Comparison of ENCODE assay signal across 28 cellular contexts in the genomic region with DNA sequence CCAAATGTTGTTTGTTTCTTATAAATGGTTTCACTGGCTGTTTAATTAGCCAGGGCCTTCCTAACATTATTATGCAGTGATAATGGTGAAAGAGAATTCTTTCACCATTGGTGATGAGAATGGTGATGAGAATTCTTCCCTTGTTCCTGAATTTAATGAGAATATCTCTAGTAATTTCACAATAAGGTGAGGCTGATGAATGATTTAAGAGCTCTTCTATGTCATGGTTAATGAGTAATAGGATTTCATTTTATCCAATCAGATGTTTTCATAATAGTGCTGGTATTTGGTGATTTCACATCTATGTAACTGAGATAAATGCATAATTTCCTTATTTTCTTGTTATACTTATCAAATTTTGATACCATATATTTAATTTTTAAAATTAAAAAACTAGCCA.
"Had no signal": no experiment of that assay in that cellular context is flagged by ENCODE, and none has a peak within 500 bp of the region (broad histone marks: within the 10 kb centered on the region; RNA-seq: fewer than 3 reads in every experiment).

No MANE protein-coding gene starts in this region.

- H3K27me3 Mint-ChIP-seq: progenitor cell of endocrine pancreas; stimulated activated naive B cell treated with anti-CD40 and anti-IgM and Interleukin-4, amounts not matched to agents 10 μg/mL and 1 μg/mL and 100 μg/mL, for 72 hours; stimulated activated naive CD8-positive, alpha-beta T cell treated with anti-CD3 and anti-CD28 coated beads, Interleukin-15, Interleukin-2, amounts not matched to agents 100 ng/mL and 50 ng/mL, for 24 hours had no signal

- H3K4me3 Mint-ChIP-seq: nephron; neural progenitor cell; stimulated activated effector memory CD8-positive, alpha-beta T cell treated with anti-CD3 and anti-CD28 coated beads, Interleukin-12 subunit alpha, Interleukin-12 subunit beta, amount 100 ng/mL, for 72 hours; stimulated activated naive B cell treated with anti-CD40 and anti-IgM and Interleukin-4, amounts not matched to agents 10 μg/mL and 1 μg/mL and 100 μg/mL, for 72 hours; stimulated activated naive CD8-positive, alpha-beta T cell treated with anti-CD3 and anti-CD28 coated beads, Interleukin-15, Interleukin-2, amounts not matched to agents 100 ng/mL and 50 ng/mL, for 24 hours had no signal

- H3K27ac Mint-ChIP-seq: nephron; neural progenitor cell; progenitor cell of endocrine pancreas; stimulated activated effector memory CD8-positive, alpha-beta T cell treated with anti-CD3 and anti-CD28 coated beads, Interleukin-12 subunit alpha, Interleukin-12 subunit beta, amount 100 ng/mL, for 72 hours; stimulated activated naive B cell treated with anti-CD40 and anti-IgM and Interleukin-4, amounts not matched to agents 10 μg/mL and 1 μg/mL and 100 μg/mL, for 72 hours; stimulated activated naive CD8-positive, alpha-beta T cell treated with anti-CD3 and anti-CD28 coated beads, Interleukin-15, Interleukin-2, amounts not matched to agents 100 ng/mL and 50 ng/mL, for 24 hours had no signal

- H3K4me1 Mint-ChIP-seq: neural progenitor cell; stimulated activated effector memory CD8-positive, alpha-beta T cell treated with anti-CD3 and anti-CD28 coated beads, Interleukin-12 subunit alpha, Interleukin-12 subunit beta, amount 100 ng/mL, for 72 hours; stimulated activated naive B cell treated with anti-CD40 and anti-IgM and Interleukin-4, amounts not matched to agents 10 μg/mL and 1 μg/mL and 100 μg/mL, for 72 hours had no signal

- H3K36me3 ChIP-seq: neural progenitor cell, ovary, right lobe of liver, sigmoid colon, stomach, thoracic aorta, thyroid gland, tibial nerve, upper lobe of left lung, vagina had no signal

- H3K27me3 ChIP-seq: neural progenitor cell, ovary, right lobe of liver, sigmoid colon, stomach, thyroid gland, tibial nerve, upper lobe of left lung, vagina had no signal

- H3K27ac ChIP-seq: neural progenitor cell, ovary, parathyroid adenoma, psoas muscle, right lobe of liver, sigmoid colon, stomach, thoracic aorta, thyroid gland, tibial nerve, upper lobe of left lung, vagina had no signal

- H3K9ac ChIP-seq: neural progenitor cell, parathyroid adenoma had no signal

- H3K4me3 ChIP-seq: neural progenitor cell, ovary, psoas muscle, right lobe of liver, sigmoid colon, stomach, thoracic aorta, thyroid gland, tibial nerve, upper lobe of left lung, vagina had no signal

- H3K36me3 Mint-ChIP-seq: neural progenitor cell; stimulated activated effector memory CD8-positive, alpha-beta T cell treated with anti-CD3 and anti-CD28 coated beads, Interleukin-12 subunit alpha, Interleukin-12 subunit beta, amount 100 ng/mL, for 72 hours; stimulated activated naive B cell treated with anti-CD40 and anti-IgM and Interleukin-4, amounts not matched to agents 10 μg/mL and 1 μg/mL and 100 μg/mL, for 72 hours had no signal

- H3K9me3 ChIP-seq: ovary, psoas muscle, right lobe of liver, sigmoid colon, stomach, thoracic aorta, thyroid gland, upper lobe of left lung, vagina had no signal

- H3K9me3 Mint-ChIP-seq: neural progenitor cell; stimulated activated effector memory CD8-positive, alpha-beta T cell treated with anti-CD3 and anti-CD28 coated beads, Interleukin-12 subunit alpha, Interleukin-12 subunit beta, amount 100 ng/mL, for 72 hours; stimulated activated naive B cell treated with anti-CD40 and anti-IgM and Interleukin-4, amounts not matched to agents 10 μg/mL and 1 μg/mL and 100 μg/mL, for 72 hours; stimulated activated naive CD8-positive, alpha-beta T cell treated with anti-CD3 and anti-CD28 coated beads, Interleukin-15, Interleukin-2, amounts not matched to agents 100 ng/mL and 50 ng/mL, for 24 hours had no signal

- H3K4me2 ChIP-seq: neural progenitor cell had no signal

- H3K4me1 ChIP-seq: neural progenitor cell, parathyroid adenoma, psoas muscle, right lobe of liver, sigmoid colon, stomach, thyroid gland, tibial nerve, upper lobe of left lung, vagina had no signal

- FAIRE-seq: small intestine, urothelium cell line had no signal

- H2AFZ ChIP-seq: neural progenitor cell, parathyroid adenoma had no signal

- H3K79me2 ChIP-seq: parathyroid adenoma had no signal

- DNase-seq: occipital lobe; ovary; posterior cingulate gyrus; psoas muscle; right cardiac atrium; right lobe of liver; sigmoid colon; small intestine; stimulated activated CD4-positive, alpha-beta T cell treated with anti-CD3 and anti-CD28 coated beads, Interleukin-15, amount 100 ng/mL, for 24 hours; stimulated activated CD4-positive, alpha-beta T cell treated with anti-CD3 and anti-CD28 coated beads, Interleukin-2, amount 100 ng/mL, for 24 hours; stimulated activated CD4-positive, alpha-beta T cell treated with anti-CD3 and anti-CD28 coated beads, Interleukin-2, amount 100 ng/mL, for 48 hours; stimulated activated CD4-positive, alpha-beta T cell treated with anti-CD3 and anti-CD28 coated beads, Interleukin-4, amount 100 ng/mL, for 24 hours; stimulated activated naive B cell treated with anti-CD40 and anti-IgM and Interleukin-4, amounts not matched to agents 10 μg/mL and 1 μg/mL and 100 μg/mL, for 72 hours; stimulated activated naive CD4-positive, alpha-beta T cell treated with Interleukin-2 at 50 U/mL for 16 hours; stomach; thyroid gland; trophoblast cell; upper lobe of left lung had no signal
